In genomic region chr5:77936365-77936693, GRCh38 we compare ENCODE assay signal across 13 cellular contexts.
DNase-seq lines count a peak whose midpoint lies in the region; ATAC-seq and TF ChIP-seq lines count a peak whose summit lies in the region.
"Had no signal": no experiment of that assay in that cellular context is flagged by ENCODE, and none has a peak within 500 bp of the region (broad histone marks: within the 10 kb centered on the region; RNA-seq: fewer than 3 reads in every experiment).

No MANE protein-coding gene starts in this region.

- in situ Hi-C loops in GM13976 (cut with MboI; ENCODE audit: low sequenced_read_pairs, unreplicated experiment), result no loop called here

- no peak overlapping the region for H3K4me3 Mint-ChIP-seq in T-helper 17 cell

- peaks cover 13% of the 10 kb centered on the region for H3K4me1 Mint-ChIP-seq in T-helper 17 cell

- no peak for DNase-seq in T-helper 17 cell
- no peak for DNase-seq in DMS 273 (lab: John Stamatoyannopoulos, UW; ENCODE audit: unreplicated experiment)
- no peak for DNase-seq in GM13976 (ENCODE audit: low spot score)
- DNase-seq: activated CD8-positive, alpha-beta memory T cell treated with anti-CD3 and anti-CD28 coated beads, Interleukin-2, amount 50 U/mL, for 4 hours; adrenal gland; lower lobe of right lung had no signal

- peaks cover 28% of the 10 kb centered on the region for H3K27me3 Mint-ChIP-seq in T-helper 17 cell

- H3K27ac Mint-ChIP-seq in T-helper 17 cell, result peak overlapping the region; percentile 4

- H3K36me3 Mint-ChIP-seq in T-helper 17 cell (ENCODE audit: low read depth), result no peaks in the 10 kb centered on the region

- ATAC-seq in GM18498 (IDR thresholded peaks at IDR 0.05; ENCODE audit: unreplicated experiment) (peak; percentile 31), GM19452 (IDR thresholded peaks at IDR 0.05; ENCODE audit: unreplicated experiment) (peak; percentile 31), HG03103 (IDR thresholded peaks at IDR 0.05; ENCODE audit: low read depth, unreplicated experiment) (peak; percentile 17), T-helper 17 cell (peak; percentile 37), GM18520 (IDR thresholded peaks at IDR 0.05; ENCODE audit: unreplicated experiment) (no peak), GM21447 (IDR thresholded peaks at IDR 0.05; ENCODE audit: unreplicated experiment) (no peak)
- ATAC-seq: HCT116, Panc1 had no signal

- no peaks in the 10 kb centered on the region for H3K9me3 ChIP-seq in T-helper 17 cell (ENCODE audit: control insufficient read depth, low read length, poor library complexity, severe bottlenecking)
- H3K9me3 ChIP-seq: adrenal gland, lower lobe of right lung had no signal

- no peak for TF ChIP-seq CTCF in GM13976 (IDR thresholded peaks at IDR 0.05; ENCODE audit: borderline replicate concordance, control extremely low read depth, extremely low read depth, insufficient read depth, missing control alignments)

Comparison
In these comparisons a context has a peak if more than half of its experiments do, and no peak if none do; other contexts are left out.
1. ATAC-seq: peak in GM18498 (single experiment), GM19452 (single experiment), HG03103 (single experiment) and T-helper 17 cell (single experiment); none in GM18520 (single experiment) and GM21447 (single experiment).